ENCODE assay signal across 1 cellular context in the genomic region with DNA sequence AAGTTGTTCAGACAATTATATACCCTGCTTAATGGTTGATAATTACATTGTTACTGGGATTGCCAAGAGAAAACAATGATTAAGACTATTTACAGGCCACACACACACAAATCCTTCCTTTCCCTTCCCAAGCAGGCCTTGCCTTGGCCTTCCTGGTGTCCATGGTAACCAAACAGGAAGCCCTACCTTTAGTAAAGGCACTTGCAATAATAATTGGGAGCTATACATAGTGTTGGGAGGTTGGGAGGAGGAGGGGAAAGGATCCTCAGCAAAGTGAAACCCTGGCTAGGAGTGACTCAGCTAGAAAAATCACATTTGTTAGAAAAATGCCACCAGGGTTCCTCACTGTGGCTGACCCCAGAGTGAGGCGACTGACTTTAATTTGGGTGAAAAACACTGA.
TF ChIP-seq lines count a peak whose summit lies in the region.

No MANE protein-coding gene starts in this region.

TF ChIP-seq in K562, 482 proteins besides CTCF, POLR2A, EP300 and RAD21 (continued from another document):
- TF ChIP-seq, protein P1, sequence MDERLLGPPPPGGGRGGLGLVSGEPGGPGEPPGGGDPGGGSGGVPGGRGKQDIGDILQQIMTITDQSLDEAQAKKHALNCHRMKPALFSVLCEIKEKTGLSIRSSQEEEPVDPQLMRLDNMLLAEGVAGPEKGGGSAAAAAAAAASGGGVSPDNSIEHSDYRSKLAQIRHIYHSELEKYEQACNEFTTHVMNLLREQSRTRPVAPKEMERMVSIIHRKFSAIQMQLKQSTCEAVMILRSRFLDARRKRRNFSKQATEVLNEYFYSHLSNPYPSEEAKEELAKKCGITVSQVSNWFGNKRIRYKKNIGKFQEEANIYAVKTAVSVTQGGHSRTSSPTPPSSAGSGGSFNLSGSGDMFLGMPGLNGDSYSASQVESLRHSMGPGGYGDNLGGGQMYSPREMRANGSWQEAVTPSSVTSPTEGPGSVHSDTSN (CRISPR knock-in tag; IDR thresholded peaks at IDR 0.05; ENCODE audit: low read depth): no peak
- TF ChIP-seq, protein P1 (tag; conservative IDR thresholded peaks at IDR 0.05; ENCODE audit: low read depth): peak; percentile 50; the same call in 1 of the 2 replicates
- peak; percentile 62 for TF ChIP-seq NFE2 (IDR thresholded peaks at IDR 0.05; ENCODE audit: low read depth)
- TF ChIP-seq MAFG (tag; conservative IDR thresholded peaks at IDR 0.05): peak; percentile 76
- TF ChIP-seq C11orf30 (IDR thresholded peaks at IDR 0.05; ENCODE audit: low read depth): peak; percentile 25; the same call in 1 of the 2 replicates
- TF ChIP-seq, protein P2, sequence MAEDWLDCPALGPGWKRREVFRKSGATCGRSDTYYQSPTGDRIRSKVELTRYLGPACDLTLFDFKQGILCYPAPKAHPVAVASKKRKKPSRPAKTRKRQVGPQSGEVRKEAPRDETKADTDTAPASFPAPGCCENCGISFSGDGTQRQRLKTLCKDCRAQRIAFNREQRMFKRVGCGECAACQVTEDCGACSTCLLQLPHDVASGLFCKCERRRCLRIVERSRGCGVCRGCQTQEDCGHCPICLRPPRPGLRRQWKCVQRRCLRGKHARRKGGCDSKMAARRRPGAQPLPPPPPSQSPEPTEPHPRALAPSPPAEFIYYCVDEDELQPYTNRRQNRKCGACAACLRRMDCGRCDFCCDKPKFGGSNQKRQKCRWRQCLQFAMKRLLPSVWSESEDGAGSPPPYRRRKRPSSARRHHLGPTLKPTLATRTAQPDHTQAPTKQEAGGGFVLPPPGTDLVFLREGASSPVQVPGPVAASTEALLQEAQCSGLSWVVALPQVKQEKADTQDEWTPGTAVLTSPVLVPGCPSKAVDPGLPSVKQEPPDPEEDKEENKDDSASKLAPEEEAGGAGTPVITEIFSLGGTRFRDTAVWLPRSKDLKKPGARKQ (CRISPR knock-in tag; IDR thresholded peaks at IDR 0.05): no peak
- TF ChIP-seq ZNF717 (CRISPR knock-in tag; IDR thresholded peaks at IDR 0.05): no peak
